ENCODE assay signal across 26 cellular contexts in the genomic region with DNA sequence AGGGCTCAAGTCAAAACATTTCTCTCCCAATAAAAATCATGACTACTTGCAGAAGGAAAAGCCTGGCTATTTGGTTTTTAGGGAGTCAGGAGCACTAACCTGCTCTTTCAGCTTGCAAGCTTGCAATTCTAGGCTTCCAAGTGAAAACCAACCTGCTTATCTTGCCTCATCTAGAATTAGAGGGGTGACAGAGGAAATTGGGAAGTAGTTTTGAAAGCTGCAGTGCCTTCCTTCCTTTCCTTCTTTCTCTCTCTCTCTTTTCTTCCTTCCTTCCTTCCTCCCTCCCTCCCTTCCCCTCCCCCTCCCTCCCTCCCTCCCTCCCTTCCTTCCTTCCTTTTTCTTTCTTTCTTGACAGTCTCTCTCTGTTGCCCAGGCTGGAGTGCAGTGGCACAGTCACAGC.
"Had no signal": no experiment of that assay in that cellular context is flagged by ENCODE, and none has a peak within 500 bp of the region (broad histone marks: within the 10 kb centered on the region; RNA-seq: fewer than 3 reads in every experiment).

No MANE protein-coding gene starts in this region.

- DNase-seq: stimulated activated CD4-positive, alpha-beta T cell treated with anti-CD3 and anti-CD28 coated beads, Interleukin-2, amount 100 ng/mL, for 48 hours; stimulated activated CD4-positive, alpha-beta T cell treated with anti-CD3 and anti-CD28 coated beads, Interleukin-4, amount 100 ng/mL, for 1 hour; stimulated activated CD4-positive, alpha-beta T cell treated with anti-CD3 and anti-CD28 coated beads, Interleukin-4, amount 100 ng/mL, for 24 hours; stimulated activated CD4-positive, alpha-beta T cell treated with anti-CD3 and anti-CD28 coated beads, Interleukin-4, amount 100 ng/mL, for 4 hours; stimulated activated CD8-positive, alpha-beta memory T cell treated with anti-CD3 and anti-CD28 coated beads, Interleukin-4, amount 100 ng/mL, for 48 hours; stimulated activated naive B cell treated with anti-CD40 and anti-IgM and Interleukin-4, amounts not matched to agents 10 μg/mL and 1 μg/mL and 100 μg/mL, for 72 hours; stimulated activated naive CD4-positive, alpha-beta T cell; stimulated activated naive CD4-positive, alpha-beta T cell treated with Interleukin-2 at 50 U/mL for 16 hours; stimulated activated naive CD8-positive, alpha-beta T cell treated with anti-CD3 and anti-CD28 coated beads, Interleukin-15, amount 100 ng/mL, for 72 hours; stimulated activated naive CD8-positive, alpha-beta T cell treated with anti-CD3 and anti-CD28 coated beads, Interleukin-15, Interleukin-2, amounts not matched to agents 100 U/mL and 50 U/mL, for 24 hours; stomach; substantia nigra; testis; thyroid gland; tibial artery; transverse colon; trophoblast cell; upper lobe of right lung; uterus had no signal

- H3K4me1 ChIP-seq: stomach, suprapubic skin, testis, thyroid gland, tibial artery, tibial nerve, transverse colon, upper lobe of right lung, uterus, vagina had no signal

- ATAC-seq: stimulated activated effector memory CD8-positive, alpha-beta T cell treated with anti-CD3 and anti-CD28 coated beads, Interleukin-12 subunit alpha, Interleukin-12 subunit beta, amount 100 ng/mL, for 72 hours; stimulated activated memory B cell treated with anti-CD40 and anti-IgM and Interleukin-4, amounts not matched to agents 10 μg/mL and 1 μg/mL and 100 μg/mL, for 72 hours; stimulated activated naive B cell treated with anti-CD40 and anti-IgM and Interleukin-4, amounts not matched to agents 10 μg/mL and 1 μg/mL and 100 μg/mL, for 72 hours; stimulated activated naive CD8-positive, alpha-beta T cell treated with anti-CD3 and anti-CD28 coated beads, Interleukin-15, amount 100 ng/mL, for 72 hours; stimulated activated naive CD8-positive, alpha-beta T cell treated with anti-CD3 and anti-CD28 coated beads, Interleukin-15, Interleukin-2, amounts not matched to agents 100 U/mL and 50 U/mL, for 24 hours; upper lobe of right lung had no signal

- H3K4me3 ChIP-seq: stomach, suprapubic skin, testis, thoracic aorta, thyroid gland, tibial artery, tibial nerve, transverse colon, upper lobe of right lung, uterus, vagina had no signal

- FAIRE-seq: urothelium cell line had no signal

- H3K9me3 ChIP-seq: stomach, suprapubic skin, testis, thoracic aorta, thyroid gland, tibial artery, tibial nerve, transverse colon, upper lobe of right lung, uterus, vagina had no signal

- H3K27me3 ChIP-seq: stomach, suprapubic skin, testis, thyroid gland, tibial artery, tibial nerve, transverse colon, upper lobe of right lung, uterus, vagina had no signal

- H3K36me3 ChIP-seq: stomach, suprapubic skin, thoracic aorta, thyroid gland, tibial artery, tibial nerve, transverse colon, upper lobe of right lung, uterus, vagina had no signal

- H3K27ac ChIP-seq: stomach, suprapubic skin, testis, thoracic aorta, thyroid gland, tibial artery, tibial nerve, transverse colon, upper lobe of right lung, uterus, vagina had no signal
